15 cellular contexts compared by ENCODE assay signal in the genomic region with DNA sequence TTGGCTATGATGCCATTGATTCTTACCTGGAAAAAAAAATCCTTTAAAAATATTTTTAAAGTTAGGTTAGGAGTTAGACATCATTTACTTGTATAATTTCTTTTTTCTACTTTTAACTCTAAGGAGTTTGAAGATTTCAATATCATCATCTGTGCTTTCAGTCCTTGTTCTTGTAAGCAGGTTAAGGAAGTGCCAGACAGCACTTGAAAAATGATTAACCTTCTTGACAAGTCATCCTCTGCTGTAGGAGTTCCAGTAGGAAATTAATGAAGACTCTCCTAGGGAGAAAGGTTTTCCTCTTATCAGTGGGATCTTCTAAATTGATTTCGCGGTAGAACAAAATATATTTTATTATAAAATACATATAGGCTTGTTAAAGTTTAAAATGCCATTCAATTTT. TPM values are rescaled to one million over a fixed set of nuclear protein-coding genes. Genes with fewer than 3 reads are reported as not detected.
DNase-seq lines count a peak whose midpoint lies in the region; ATAC-seq and TF ChIP-seq lines count a peak whose summit lies in the region.
"Had no signal": no experiment of that assay in that cellular context is flagged by ENCODE, and none has a peak within 500 bp of the region (broad histone marks: within the 10 kb centered on the region; RNA-seq: fewer than 3 reads in every experiment).

No MANE protein-coding gene starts in this region.

- no peak overlapping the region for H2BK120ac ChIP-seq in mesendoderm (ENCODE audit: low read depth, low read length)

- peaks cover 35% of the 10 kb centered on the region for H3K4me1 Mint-ChIP-seq in endodermal cell
- H3K4me1 Mint-ChIP-seq: CD4-positive, alpha-beta memory T cell had no signal

- peaks cover 1% of the 10 kb centered on the region for H3K9me3 Mint-ChIP-seq in endodermal cell
- H3K9me3 Mint-ChIP-seq: CD4-positive, alpha-beta memory T cell; HFFc6 had no signal

- no peak overlapping the region for H3K27ac Mint-ChIP-seq in endodermal cell
- H3K27ac Mint-ChIP-seq: HFFc6 had no signal

- H3K23ac ChIP-seq in mesendoderm (ENCODE audit: low read length) = no peak overlapping the region

- no peak for TF ChIP-seq CTCF in endodermal cell (conservative IDR thresholded peaks at IDR 0.05)

- H3K4me2 ChIP-seq in mesendoderm (ENCODE audit: low read length) = no peak overlapping the region

- H3K9ac ChIP-seq in endodermal cell (ENCODE audit: extremely low read depth, low read length, poor library complexity, severe bottlenecking) (no peak overlapping the region), mesendoderm (ENCODE audit: low read length) (no peak overlapping the region)

- H3K4ac ChIP-seq in mesendoderm (ENCODE audit: low read depth, low read length) = no peak overlapping the region

- no peak overlapping the region for H3K18ac ChIP-seq in mesendoderm (ENCODE audit: low read length)

- H3K4me3 ChIP-seq in endodermal cell (ENCODE audit: low read length) = peak overlapping the region; percentile 64
- no peak overlapping the region for H3K4me3 ChIP-seq in mesendoderm (ENCODE audit: low read length)

- H3K36me3 Mint-ChIP-seq in endodermal cell (ENCODE audit: low read depth) = peaks cover 4% of the 10 kb centered on the region

- ATAC-seq in GM21360 (IDR thresholded peaks at IDR 0.05; ENCODE audit: unreplicated experiment) (no peak), GM21825 (IDR thresholded peaks at IDR 0.05; ENCODE audit: unreplicated experiment) (no peak)
- ATAC-seq: HepG2 had no signal

- no peak overlapping the region for H2BK15ac ChIP-seq in mesendoderm (replicated peaks; ENCODE audit: low read depth)

- no peak overlapping the region for H4K5ac ChIP-seq in mesendoderm (ENCODE audit: low read length)

- no peak overlapping the region for H4K8ac ChIP-seq in mesendoderm (ENCODE audit: low read depth, low read length)

- H3K79me2 ChIP-seq in mesendoderm (ENCODE audit: control insufficient read depth, insufficient read depth, low read length) = no peaks in the 10 kb centered on the region

- H3K4me3 Mint-ChIP-seq in endodermal cell = no peak overlapping the region
- H3K4me3 Mint-ChIP-seq: CD4-positive, alpha-beta memory T cell; HFFc6 had no signal

- H3K4me1 ChIP-seq in endodermal cell (ENCODE audit: control insufficient read depth, insufficient read depth, low read length) (peaks cover 2% of the 10 kb centered on the region), mesendoderm (ENCODE audit: control insufficient read depth, low read depth, low read length) (no peaks in the 10 kb centered on the region)
- H3K4me1 ChIP-seq: BE2C had no signal

- no peak overlapping the region for H2BK5ac ChIP-seq in mesendoderm (ENCODE audit: low read length)

- H3K27ac ChIP-seq in endodermal cell (ENCODE audit: low read depth, low read length) = no peak overlapping the region
- no peak overlapping the region for H3K27ac ChIP-seq in mesendoderm (ENCODE audit: low read depth, low read length)
- H3K27ac ChIP-seq: C4-2B had no signal

- in situ Hi-C loops in ACHN (cut with HindIII; ENCODE audit: low pct_ligation_motif_present, low pct_unique_long_range_greater_than_20kb, low sequenced_read_pairs) = no loop called here

- H3K27me3 Mint-ChIP-seq in endodermal cell (ENCODE audit: insufficient read depth) = no peaks in the 10 kb centered on the region
- H3K27me3 Mint-ChIP-seq: CD4-positive, alpha-beta memory T cell had no signal

- no peaks in the 10 kb centered on the region for H3K9me3 ChIP-seq in endodermal cell (ENCODE audit: control insufficient read depth, low read length)
- H3K9me3 ChIP-seq: BE2C had no signal

- H2AK5ac ChIP-seq in mesendoderm (ENCODE audit: low read length) = no peak overlapping the region

- H3K79me1 ChIP-seq in mesendoderm (ENCODE audit: low read length) = no peaks in the 10 kb centered on the region

- DNase-seq in ACHN (peak; percentile 53), NCI-H69 (lab: John Stamatoyannopoulos, UW) (peak; percentile 3), endodermal cell (no peak), mesendoderm (peak; percentile 14), DMS153 (lab: John Stamatoyannopoulos, UW) (no peak)
- DNase-seq: BE2C; CD4-positive, alpha-beta memory T cell; DMS79 treated with DMSO at 0.1 percent for 48 hours; EL; HCEC 1CT; HFFc6 had no signal

- H3K27me3 ChIP-seq in endodermal cell (ENCODE audit: control insufficient read depth, insufficient read depth, low read length, poor library complexity, severe bottlenecking) (no peaks in the 10 kb centered on the region), mesendoderm (ENCODE audit: insufficient read depth, low read length, poor library complexity) (no peaks in the 10 kb centered on the region)
- H3K27me3 ChIP-seq: BE2C had no signal

- H3K56ac ChIP-seq in mesendoderm (ENCODE audit: low read length) = no peak overlapping the region

- no CpG with 5 or more reads among the region's 2 CpGs for WGBS in endodermal cell (ENCODE audit: insufficient coverage in 1 of 2, insufficient read length in 1 of 2), 2 experiments
- WGBS in mesendoderm (ENCODE audit: extremely low coverage, insufficient coverage, low lambda C conversion rate) = no CpG with 5 or more reads among the region's 2 CpGs

- no peaks in the 10 kb centered on the region for H3K36me3 ChIP-seq in endodermal cell (ENCODE audit: control insufficient read depth, insufficient read depth, low read length)
- H3K36me3 ChIP-seq in mesendoderm (ENCODE audit: control insufficient read depth, insufficient read depth, low read length) = no peaks in the 10 kb centered on the region

RNA-seq across cellular contexts. Expression of gene ANAPC4, which starts 29.1 kb away (rescaled TPM):
- total RNA-seq in endodermal cell = 10 to 100 TPM; 41.7 to 46.4 TPM
- 30.3 TPM for polyA plus RNA-seq in endodermal cell (2013, experiment 1 of 2)
- polyA plus RNA-seq in endodermal cell (2013, experiment 2 of 2) = 26.5 TPM
- polyA plus RNA-seq in mesendoderm (2013, experiment 1 of 2) = 26.0 TPM
- polyA plus RNA-seq in mesendoderm (2013, experiment 2 of 2) = 24.2 TPM

RNA-seq across cellular contexts. Expression of gene ZCCHC4, which starts 35.4 kb away (rescaled TPM):
- total RNA-seq in endodermal cell = 10 to 100 TPM; 11.1 to 19.7 TPM
- 13.2 TPM for polyA plus RNA-seq in endodermal cell (2013, experiment 1 of 2)
- 12.8 TPM for polyA plus RNA-seq in endodermal cell (2013, experiment 2 of 2)
- 7.1 TPM for polyA plus RNA-seq in mesendoderm (2013, experiment 1 of 2)
- polyA plus RNA-seq in mesendoderm (2013, experiment 2 of 2) = 7.2 TPM

Comparison
In these comparisons a context has a peak if more than half of its experiments do, and no peak if none do; other contexts are left out.
1. DNase-seq: peak in ACHN (single experiment), NCI-H69 (single experiment) and mesendoderm (single experiment); none in endodermal cell (single experiment) and DMS153 (single experiment).